14 cellular contexts compared by ENCODE assay signal in genomic region chr5:73444499-73445432, GRCh38. TPM values are rescaled to one million over a fixed set of nuclear protein-coding genes. Genes with fewer than 3 reads are reported as not detected.
DNase-seq lines count a peak whose midpoint lies in the region; ATAC-seq and TF ChIP-seq lines count a peak whose summit lies in the region.
"Had no signal": no experiment of that assay in that cellular context is flagged by ENCODE, and none has a peak within 500 bp of the region (broad histone marks: within the 10 kb centered on the region; RNA-seq: fewer than 3 reads in every experiment).

No MANE protein-coding gene starts in this region.

- H3K27me3 ChIP-seq in ACC112 (ENCODE audit: insufficient read depth, low read length), result peaks cover 1% of the 10 kb centered on the region

- peak overlapping the region; percentile 30; the same call in 1 of the 2 replicates for H3K9ac ChIP-seq in ES-I3 (ENCODE audit: low read depth, low read length)

- no peaks in the 10 kb centered on the region for H3K9me3 Mint-ChIP-seq in activated B cell treated with CpG ODN at 0.5 μM for 24 hours

- peaks cover 61% of the 10 kb centered on the region for H3K27me3 Mint-ChIP-seq in activated B cell treated with CpG ODN at 0.5 μM for 24 hours

- peak overlapping the region; percentile 88 for H3K4me3 ChIP-seq in ACC112 (ENCODE audit: low read depth, low read length)
- H3K4me3 ChIP-seq: gastroesophageal sphincter had no signal

- H3K36me3 ChIP-seq in ACC112 (ENCODE audit: insufficient read depth, low read length), result peaks cover 9% of the 10 kb centered on the region; the same call in 1 of the 2 replicates
- H3K36me3 ChIP-seq in ES-I3 (ENCODE audit: insufficient read depth, low read length), result no peaks in the 10 kb centered on the region
- H3K36me3 ChIP-seq: gastroesophageal sphincter had no signal

- no peak overlapping the region for H3K27ac ChIP-seq in ACC112 (ENCODE audit: low read depth, low read length)
- H3K27ac ChIP-seq: gastroesophageal sphincter had no signal

- in situ Hi-C loops in GM13977 (cut with MboI; ENCODE audit: low pct_unique_long_range_greater_than_20kb, low sequenced_read_pairs, unreplicated experiment), result no loop called here

- H3K36me3 Mint-ChIP-seq in activated B cell treated with CpG ODN at 0.5 μM for 24 hours (ENCODE audit: low read depth), result no peaks in the 10 kb centered on the region
- H3K36me3 Mint-ChIP-seq: CD8-positive, alpha-beta T cell had no signal

- DNase-seq in activated B cell treated with CpG ODN at 0.5 μM for 24 hours (no peak), islet precursor cell (peak; percentile 63), T1000 (lab: John Stamatoyannopoulos, UW) (no peak), GM13977 (ENCODE audit: low spot score) (no peak), left cardiac atrium (no peak), nucleus accumbens (lab: John Stamatoyannopoulos, UW) (no peak)
- DNase-seq: activated CD4-positive, alpha-beta T cell treated with anti-CD3 and anti-CD28 coated beads, Interleukin-2, amount 50 U/mL, for 48 hours; CD8-positive, alpha-beta T cell; NCI-H187; stimulated activated CD4-positive, alpha-beta T cell treated with anti-CD3 and anti-CD28 coated beads, Interleukin-4, amount 100 ng/mL, for 4 hours had no signal

- H3K4me3 Mint-ChIP-seq in activated B cell treated with CpG ODN at 0.5 μM for 24 hours, result no peak overlapping the region
- H3K4me3 Mint-ChIP-seq: activated naive CD8-positive, alpha-beta T cell; CD8-positive, alpha-beta T cell had no signal

- peaks cover 32% of the 10 kb centered on the region for H3K79me2 ChIP-seq in ACC112 (ENCODE audit: control insufficient read depth, insufficient read depth, low read length, unreplicated experiment)

- ATAC-seq in activated B cell treated with CpG ODN at 0.5 μM for 24 hours (ENCODE audit: low read depth), result no peak
- no peak for ATAC-seq in left cardiac atrium
- ATAC-seq: CD8-positive, alpha-beta T cell; gastroesophageal sphincter had no signal

- H3K4me1 ChIP-seq in ACC112 (ENCODE audit: control insufficient read depth, insufficient read depth, low read length, unreplicated experiment) (peaks cover 20% of the 10 kb centered on the region), ES-I3 (ENCODE audit: insufficient read depth, low read length) (no peaks in the 10 kb centered on the region)

- TF ChIP-seq CTCF in activated B cell treated with CpG ODN at 0.5 μM for 24 hours (IDR thresholded peaks at IDR 0.05), result no peak
- no peak for TF ChIP-seq CTCF in GM13977 (IDR thresholded peaks at IDR 0.05; ENCODE audit: extremely low read depth, insufficient read depth, missing control alignments)

- POLR2A ChIA-PET in activated B cell treated with CpG ODN at 0.5 μM for 24 hours (lab: Charles Lee), result no interaction called here

- no peaks in the 10 kb centered on the region for H3K9me3 ChIP-seq in ES-I3 (ENCODE audit: control insufficient read depth, insufficient read depth, low read length)
- H3K9me3 ChIP-seq: gastroesophageal sphincter had no signal

- CTCF ChIA-PET in activated B cell treated with CpG ODN at 0.5 μM for 24 hours (lab: Charles Lee), result no interaction called here

- intact Hi-C loops in activated B cell treated with CpG ODN at 0.5 μM for 24 hours (cut with micrococcal nuclease) (loop anchor here (5.0 to 10.0 kb wide), 4 partner anchors 62 to 630 kb away; partner anchors contain the start of genes FCHO2 and TNPO1), left cardiac atrium (cut with DNase I) (loop anchor here in 1 of 2 donors (10.0 kb wide), 1 partner anchor 230 kb away; no protein-coding TSS in a partner anchor)

- H3K27ac Mint-ChIP-seq in activated B cell treated with CpG ODN at 0.5 μM for 24 hours, result peak overlapping the region; percentile 24
- H3K27ac Mint-ChIP-seq: activated naive CD8-positive, alpha-beta T cell; CD8-positive, alpha-beta T cell had no signal

- H2AFZ ChIP-seq in ACC112 (ENCODE audit: low read length, unreplicated experiment), result no peak overlapping the region

- H3K4me1 Mint-ChIP-seq in activated B cell treated with CpG ODN at 0.5 μM for 24 hours, result peaks cover 13% of the 10 kb centered on the region

RNA-seq across cellular contexts. Expression of gene FOXD1, which starts 3.8 kb away (rescaled TPM):
- 0.09 and 0.10 TPM in 2 replicates for total RNA-seq in activated B cell treated with CpG ODN at 0.5 μM for 24 hours
- under 1 TPM; 0.09 to 0.10 TPM for total RNA-seq in left cardiac atrium

RNA-seq across cellular contexts. Expression of gene BTF3, which starts 53.5 kb away (rescaled TPM):
- 753 and 798 TPM in 2 replicates for total RNA-seq in activated B cell treated with CpG ODN at 0.5 μM for 24 hours
- 100 to 1,000 TPM; 357 to 364 TPM for total RNA-seq in left cardiac atrium
